20 cellular contexts compared by ENCODE assay signal in genomic region chr9:87699835-87700234, GRCh38.
"Had no signal": no experiment of that assay in that cellular context is flagged by ENCODE, and none has a peak within 500 bp of the region (broad histone marks: within the 10 kb centered on the region; RNA-seq: fewer than 3 reads in every experiment).

No MANE protein-coding gene starts in this region.

- H3K9ac ChIP-seq: neural progenitor cell had no signal

- H3K9me3 ChIP-seq: left lung, mucosa of descending colon, pancreas, right lobe of liver had no signal

- H3K4me3 ChIP-seq: left lung, mucosa of descending colon, neural progenitor cell, pancreas, right lobe of liver had no signal

- H3K27me3 ChIP-seq: left lung, neural progenitor cell, pancreas, right lobe of liver had no signal

- H3K27me3 Mint-ChIP-seq: activated naive CD8-positive, alpha-beta T cell treated with anti-CD3 and anti-CD28 coated beads for 36 hours; naive B cell; stimulated activated memory B cell treated with anti-CD40 and anti-IgM and Interleukin-4, amounts not matched to agents 10 μg/mL and 1 μg/mL and 100 μg/mL, for 72 hours had no signal

- H3K4me1 Mint-ChIP-seq: activated CD8-positive, alpha-beta memory T cell treated with anti-CD3 and anti-CD28 coated beads, Interleukin-2, amount 10 ng/mL, durations not matched to agents 7 days and 5 days; naive B cell; stimulated activated memory B cell treated with anti-CD40 and anti-IgM and Interleukin-4, amounts not matched to agents 10 μg/mL and 1 μg/mL and 100 μg/mL, for 72 hours had no signal

- H3K36me3 Mint-ChIP-seq: activated CD8-positive, alpha-beta memory T cell treated with anti-CD3 and anti-CD28 coated beads, Interleukin-2, amount 10 ng/mL, durations not matched to agents 7 days and 5 days; activated naive CD8-positive, alpha-beta T cell treated with anti-CD3 and anti-CD28 coated beads for 36 hours; naive B cell; stimulated activated memory B cell treated with anti-CD40 and anti-IgM and Interleukin-4, amounts not matched to agents 10 μg/mL and 1 μg/mL and 100 μg/mL, for 72 hours had no signal

- H3K4me2 ChIP-seq: neural progenitor cell had no signal

- H3K27ac ChIP-seq: left lung, neural progenitor cell, pancreas, right lobe of liver had no signal

- H3K4me3 Mint-ChIP-seq: activated CD4-positive, alpha-beta memory T cell treated with anti-CD3 and anti-CD28 coated beads, Interleukin-2, amount 10 ng/mL, durations not matched to agents 7 days and 5 days; activated CD4-positive, alpha-beta T cell treated with anti-CD3 and anti-CD28 coated beads for 36 hours; activated CD8-positive, alpha-beta memory T cell treated with anti-CD3 and anti-CD28 coated beads, Interleukin-2, amount 10 ng/mL, durations not matched to agents 7 days and 5 days; activated naive CD8-positive, alpha-beta T cell treated with anti-CD3 and anti-CD28 coated beads for 36 hours; activated T-helper 17 cell treated with anti-CD3 and anti-CD28 coated beads, Interleukin-2, amount 50 U/mL, for 72 hours; naive B cell; neural progenitor cell; stimulated activated memory B cell treated with anti-CD40 and anti-IgM and Interleukin-4, amounts not matched to agents 10 μg/mL and 1 μg/mL and 100 μg/mL, for 72 hours had no signal

- H2AFZ ChIP-seq: neural progenitor cell had no signal

- H3K9me3 Mint-ChIP-seq: activated CD4-positive, alpha-beta memory T cell treated with anti-CD3 and anti-CD28 coated beads, Interleukin-2, amount 10 ng/mL, durations not matched to agents 7 days and 5 days; activated naive CD8-positive, alpha-beta T cell treated with anti-CD3 and anti-CD28 coated beads for 36 hours; activated T-helper 17 cell treated with anti-CD3 and anti-CD28 coated beads, Interleukin-2, amount 50 U/mL, for 72 hours; stimulated activated memory B cell treated with anti-CD40 and anti-IgM and Interleukin-4, amounts not matched to agents 10 μg/mL and 1 μg/mL and 100 μg/mL, for 72 hours had no signal

- H3K27ac Mint-ChIP-seq: activated CD4-positive, alpha-beta memory T cell treated with anti-CD3 and anti-CD28 coated beads, Interleukin-2, amount 10 ng/mL, durations not matched to agents 7 days and 5 days; activated CD4-positive, alpha-beta T cell treated with anti-CD3 and anti-CD28 coated beads for 36 hours; activated CD8-positive, alpha-beta memory T cell treated with anti-CD3 and anti-CD28 coated beads, Interleukin-2, amount 10 ng/mL, durations not matched to agents 7 days and 5 days; activated naive CD8-positive, alpha-beta T cell treated with anti-CD3 and anti-CD28 coated beads for 36 hours; activated T-helper 17 cell treated with anti-CD3 and anti-CD28 coated beads, Interleukin-2, amount 50 U/mL, for 72 hours; neural progenitor cell; stimulated activated memory B cell treated with anti-CD40 and anti-IgM and Interleukin-4, amounts not matched to agents 10 μg/mL and 1 μg/mL and 100 μg/mL, for 72 hours had no signal

- ATAC-seq: activated CD4-positive, alpha-beta T cell treated with anti-CD3 and anti-CD28 coated beads for 36 hours; activated CD8-positive, alpha-beta memory T cell treated with anti-CD3 and anti-CD28 coated beads, Interleukin-2, amount 10 ng/mL, durations not matched to agents 7 days and 5 days; activated T-helper 17 cell treated with anti-CD3 and anti-CD28 coated beads, Interleukin-2, amount 50 U/mL, for 72 hours; left lung; mucosa of descending colon; pancreas; right lobe of liver; stimulated activated memory B cell treated with anti-CD40 and anti-IgM and Interleukin-4, amounts not matched to agents 10 μg/mL and 1 μg/mL and 100 μg/mL, for 72 hours had no signal

- DNase-seq: activated CD4-positive, alpha-beta memory T cell treated with anti-CD3 and anti-CD28 coated beads, Interleukin-2, amount 10 ng/mL, durations not matched to agents 7 days and 5 days; activated CD4-positive, alpha-beta T cell treated with anti-CD3 and anti-CD28 coated beads for 36 hours; activated CD8-positive, alpha-beta memory T cell treated with anti-CD3 and anti-CD28 coated beads, Interleukin-2, amount 10 ng/mL, durations not matched to agents 7 days and 5 days; activated naive CD4-positive, alpha-beta T cell; activated naive CD8-positive, alpha-beta T cell treated with anti-CD3 and anti-CD28 coated beads for 36 hours; amniotic stem cell; dermis blood vessel endothelial cell; effector memory CD4-positive, alpha-beta T cell; foreskin melanocyte; left lung; mucosa of descending colon; naive B cell; pancreas; right lobe of liver; small intestine; stimulated activated CD4-positive, alpha-beta T cell treated with anti-CD3 and anti-CD28 coated beads, Interleukin-4, amount 100 ng/mL, for 4 hours; SW 1271 had no signal
